Comparison of ENCODE assay signal across 8 cellular contexts in the genomic region with DNA sequence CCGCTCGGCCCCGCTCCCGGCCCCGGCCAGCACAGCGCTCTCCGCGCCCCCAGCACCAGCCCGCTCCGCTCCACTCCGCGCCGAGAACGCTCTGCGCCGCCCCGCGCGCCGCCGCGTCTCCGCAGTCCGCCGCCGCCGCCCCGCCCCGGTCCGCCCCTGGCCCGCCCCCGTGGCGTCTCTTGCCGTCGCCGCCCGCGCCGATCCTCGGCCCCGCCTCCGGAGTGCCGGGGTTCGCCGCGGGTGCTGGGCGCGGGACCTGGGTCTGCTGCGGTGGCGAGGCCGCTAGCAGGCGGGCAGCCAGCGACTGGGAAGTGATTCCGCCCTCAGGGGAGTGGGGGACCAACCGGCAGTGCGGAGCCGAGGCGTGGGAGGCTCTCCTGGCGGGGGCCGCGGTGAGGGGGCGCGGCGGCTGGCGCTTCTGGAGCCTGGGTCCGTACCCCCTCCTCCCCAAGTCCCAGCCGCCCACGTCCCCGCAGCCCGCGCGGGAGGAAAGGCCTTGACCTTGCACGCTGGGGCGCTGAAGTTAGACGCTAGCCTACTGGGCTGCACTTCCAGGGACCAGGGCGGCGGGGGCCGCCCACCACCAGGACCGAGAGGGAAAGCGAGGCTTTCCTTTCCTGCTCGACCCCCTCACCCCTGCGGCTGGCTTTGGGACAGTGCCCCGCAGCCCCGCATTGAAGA. TPM values are rescaled to one million over a fixed set of nuclear protein-coding genes. Genes with fewer than 3 reads are reported as not detected.
DNase-seq lines count a peak whose midpoint lies in the region; ATAC-seq and TF ChIP-seq lines count a peak whose summit lies in the region.

A gene with protein sequence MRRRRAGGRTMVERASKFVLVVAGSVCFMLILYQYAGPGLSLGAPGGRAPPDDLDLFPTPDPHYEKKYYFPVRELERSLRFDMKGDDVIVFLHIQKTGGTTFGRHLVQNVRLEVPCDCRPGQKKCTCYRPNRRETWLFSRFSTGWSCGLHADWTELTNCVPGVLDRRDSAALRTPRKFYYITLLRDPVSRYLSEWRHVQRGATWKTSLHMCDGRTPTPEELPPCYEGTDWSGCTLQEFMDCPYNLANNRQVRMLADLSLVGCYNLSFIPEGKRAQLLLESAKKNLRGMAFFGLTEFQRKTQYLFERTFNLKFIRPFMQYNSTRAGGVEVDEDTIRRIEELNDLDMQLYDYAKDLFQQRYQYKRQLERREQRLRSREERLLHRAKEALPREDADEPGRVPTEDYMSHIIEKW (minus strand): TSS at position 93 of the 681 bp plus-strand sequence. CDS start 305 bp downstream, outside the sequence.

- H3K27ac ChIP-seq in Panc1 (ENCODE audit: low read length) (peak within 1 kb of the TSS; percentile 48; the same call in 1 of the 2 replicates), mucosa of rectum (ENCODE audit: low read depth in 2 of 2, low read length in 2 of 2) (peak within 1 kb of the TSS in 1 of 2 donors; percentile 9)

- H3K9ac ChIP-seq in mucosa of rectum (ENCODE audit: low read depth in 1 of 2, low read length in 2 of 2) = peak within 1 kb of the TSS; percentile 32 to 66

- DNase-seq in COR-L47 (lab: John Stamatoyannopoulos, UW) (peak; percentile 84), HS-27A (ENCODE audit: low read depth) (peak; percentile 52), Panc1 (ENCODE audit: low read depth, low spot score) (no peak), erythroblast (lab: John Stamatoyannopoulos, UW) (peak; percentile 89 to 94)
- peak; percentile 96 for DNase-seq in activated T-cell treated with anti-CD3 and anti-CD28 coated beads, Interleukin-2, amount 50 U/mL, for 1 hour
- peak; percentile 70 to 73 for DNase-seq in stimulated activated CD8-positive, alpha-beta memory T cell treated with anti-CD3 and anti-CD28 coated beads, Interleukin-4, amount 100 ng/mL, for 4 hours (ENCODE audit: low read depth in 2 of 2, low spot score in 1 of 2)

- ATAC-seq in GM19467 (IDR thresholded peaks at IDR 0.05; ENCODE audit: unreplicated experiment) = peak; percentile 56
- peak; percentile 88 for ATAC-seq in Panc1

- POLR2A ChIA-PET in Panc1 (lab: Charles Lee) = no interaction called here

- CTCF ChIA-PET in Panc1 (lab: Charles Lee) = interaction anchor here (0.7 kb wide), 1 partner anchor 17 kb away, joined by 10 read pairs; no protein-coding TSS in a partner anchor

- in situ Hi-C loops in Panc1 (cut with HindIII; ENCODE audit: low pct_unique_long_range_greater_than_20kb, low sequenced_read_pairs) = no loop called here

- no peak for TF ChIP-seq CTCF in Panc1 (IDR thresholded peaks at IDR 0.05)

- H3K4me1 ChIP-seq in Panc1 (ENCODE audit: control insufficient read depth, insufficient read depth, low read length) (peaks cover 12% of the 10 kb centered on the region), mucosa of rectum (ENCODE audit: control insufficient read depth in 2 of 2, insufficient read depth in 2 of 2, low read length in 2 of 2) (peaks cover 17 to 28% of the 10 kb centered on the region in 2 donors)

- intact Hi-C loops in Panc1 (cut with micrococcal nuclease; ENCODE audit: unreplicated experiment) = loop anchor here (5.0 kb wide), 1 partner anchor 87 kb away; no protein-coding TSS in a partner anchor

- no peaks in the 10 kb centered on the region for H3K27me3 ChIP-seq in Panc1 (ENCODE audit: control insufficient read depth, insufficient read depth, low read length)
- H3K27me3 ChIP-seq in mucosa of rectum (ENCODE audit: control insufficient read depth in 2 of 2, insufficient read depth in 2 of 2, low read length in 2 of 2) = peaks cover 0 to 4% of the 10 kb centered on the region in 2 donors

- H3K36me3 ChIP-seq in Panc1 (ENCODE audit: control insufficient read depth, insufficient read depth, low read length) (no peaks in the 10 kb centered on the region; the same call in 1 of the 2 replicates), mucosa of rectum (ENCODE audit: control insufficient read depth in 2 of 2, insufficient read depth in 2 of 2, low read length in 2 of 2) (no peaks in the 10 kb centered on the region)

- no peak for TF ChIP-seq POLR2A in erythroblast (IDR thresholded peaks at IDR 0.05; ENCODE audit: low read length)

- H3K4me3 ChIP-seq in Panc1 (ENCODE audit: low read depth in 2 of 2, low read length in 2 of 2) = peak within 1 kb of the TSS; percentile 59 to 63
- H3K4me3 ChIP-seq in mucosa of rectum (ENCODE audit: low read length in 2 of 2) = peak within 1 kb of the TSS; percentile 73 to 82

- no peaks in the 10 kb centered on the region for H3K9me3 ChIP-seq in Panc1 (ENCODE audit: control insufficient read depth, insufficient read depth, low read depth, low read length)
- no peaks in the 10 kb centered on the region for H3K9me3 ChIP-seq in mucosa of rectum (ENCODE audit: control insufficient read depth in 2 of 2, low read length in 2 of 2)

- no TSS peak for BruUV-seq in Panc1 (replicated peaks; lab: Mats Ljungman, UMichigan)

RNA-seq across cellular contexts. Expression of the gene that starts here (rescaled TPM):
- 22.0 TPM for total RNA-seq in Panc1 (2021; ENCODE audit: unreplicated experiment)
- 22.0 TPM for polyA plus RNA-seq in Panc1 (2012; ENCODE audit: insufficient read length)
